9 cellular contexts compared by ENCODE assay signal in the genomic region with DNA sequence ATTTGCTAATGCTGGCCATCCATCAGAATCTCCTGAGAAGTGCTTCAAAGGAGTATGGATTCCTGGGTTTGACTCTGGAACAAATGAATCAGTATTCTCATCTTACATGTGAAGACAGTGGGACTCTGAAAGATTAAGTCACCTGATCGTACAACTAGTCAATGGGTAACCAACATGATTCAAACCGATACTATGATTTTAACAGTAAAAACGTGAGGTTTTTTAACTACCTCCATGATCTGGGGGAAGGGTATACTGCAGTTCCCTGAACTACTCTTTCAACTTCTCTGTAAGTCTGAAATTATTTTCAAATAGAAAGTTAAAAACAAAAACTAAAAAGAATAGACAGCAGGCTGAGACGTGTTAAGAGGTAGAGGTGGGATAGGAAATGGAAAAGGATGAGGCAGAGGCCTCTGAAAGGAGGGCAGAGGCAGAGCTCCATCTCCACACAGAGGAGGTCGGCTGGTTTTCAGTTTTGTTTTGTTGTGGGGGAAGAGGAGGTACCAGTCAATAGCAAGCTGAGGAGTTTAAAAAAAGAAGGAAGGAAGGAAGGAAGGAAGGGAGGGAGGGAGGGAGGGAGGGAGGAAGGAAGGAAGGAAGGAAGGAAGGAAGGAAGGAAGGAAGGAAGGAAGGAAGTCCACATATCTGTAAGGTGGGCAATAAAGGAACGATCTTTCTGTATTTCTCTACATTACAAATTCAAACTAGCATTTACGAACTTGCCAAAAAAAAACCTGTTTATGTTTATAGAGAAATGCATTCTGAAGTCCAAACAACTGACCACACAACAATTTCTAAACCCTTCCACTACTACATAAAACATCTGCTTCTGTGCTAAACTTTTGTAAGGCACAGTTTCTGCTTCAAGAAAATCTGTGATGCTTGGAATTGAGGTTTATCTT.
DNase-seq lines count a peak whose midpoint lies in the region; ATAC-seq and TF ChIP-seq lines count a peak whose summit lies in the region.
"Had no signal": no experiment of that assay in that cellular context is flagged by ENCODE, and none has a peak within 500 bp of the region (broad histone marks: within the 10 kb centered on the region; RNA-seq: fewer than 3 reads in every experiment).

No MANE protein-coding gene starts in this region.

- no peak overlapping the region for H3K4me2 ChIP-seq in hepatocyte

- no peaks in the 10 kb centered on the region for H3K27me3 Mint-ChIP-seq in activated T-cell treated with anti-CD3 and anti-CD28 coated beads, Interleukin-2, amount 50 U/mL, for 4 hours (ENCODE audit: low read depth)

- H3K4me3 Mint-ChIP-seq in activated T-cell treated with anti-CD3 and anti-CD28 coated beads, Interleukin-2, amount 50 U/mL, for 4 hours, result peak overlapping the region; percentile 79

- intact Hi-C loops in left colon (cut with DNase I, micrococcal nuclease), result no loop called here

- 80% methylated on average over 7 of the region's 7 CpGs for WGBS in hepatocyte (ENCODE audit: low lambda C conversion rate, missing lambda C conversion rate)

- no peaks in the 10 kb centered on the region for H3K9me3 ChIP-seq in hepatocyte (ENCODE audit: low read depth)

- H4K20me1 ChIP-seq in hepatocyte (ENCODE audit: insufficient read depth, poor library complexity, severe bottlenecking), result peaks cover 2% of the 10 kb centered on the region

- H3K27me3 ChIP-seq in hepatocyte, result no peaks in the 10 kb centered on the region

- no peaks in the 10 kb centered on the region for H3K36me3 ChIP-seq in hepatocyte (replicated peaks; ENCODE audit: insufficient read depth, low read depth)

- DNase-seq in activated CD4-positive, CD25-positive, alpha-beta regulatory T cell treated with anti-CD3 and anti-CD28 coated beads, Interleukin-2, amount 50 U/mL, for 72 hours, result no peak
- no peak for DNase-seq in activated T-cell treated with anti-CD3 and anti-CD28 coated beads, Interleukin-2, amount 50 U/mL, for 4 hours
- DNase-seq in stimulated activated CD8-positive, alpha-beta memory T cell treated with anti-CD3 and anti-CD28 coated beads, Interleukin-4, amount 100 ng/mL, for 48 hours, result peak; percentile 40
- DNase-seq in left colon (no peak), hepatocyte (ENCODE audit: low spot score) (no peak), ecto neural progenitor cell (ENCODE audit: low spot score) (no peak)
- DNase-seq: NCI-H446 treated with DMSO at 0.1 percent for 48 hours had no signal

- no peaks in the 10 kb centered on the region for H3K4me1 ChIP-seq in hepatocyte (ENCODE audit: insufficient read depth)

- peaks cover 3% of the 10 kb centered on the region for H3K36me3 Mint-ChIP-seq in activated T-cell treated with anti-CD3 and anti-CD28 coated beads, Interleukin-2, amount 50 U/mL, for 4 hours (ENCODE audit: insufficient read depth)

- no peaks in the 10 kb centered on the region for H3K9me3 Mint-ChIP-seq in activated T-cell treated with anti-CD3 and anti-CD28 coated beads, Interleukin-2, amount 50 U/mL, for 4 hours

- H2AFZ ChIP-seq in hepatocyte, result no peak overlapping the region

- no peak for TF ChIP-seq CTCF in hepatocyte (IDR thresholded peaks at IDR 0.05; ENCODE audit: poor library complexity)

- no peak overlapping the region for H3K27ac ChIP-seq in hepatocyte

- H3K79me2 ChIP-seq in hepatocyte, result peaks cover 60% of the 10 kb centered on the region

- H3K9me2 ChIP-seq in hepatocyte (replicated peaks; ENCODE audit: insufficient read depth), result no peaks in the 10 kb centered on the region

- peak; percentile 92 to 94 for ATAC-seq in activated CD4-positive, CD25-positive, alpha-beta regulatory T cell treated with anti-CD3 and anti-CD28 coated beads, Interleukin-2, amount 50 U/mL, for 24 hours
- peak; percentile 81 for ATAC-seq in HG02970 (IDR thresholded peaks at IDR 0.05; ENCODE audit: low FRiP score, unreplicated experiment)
- ATAC-seq in activated T-cell treated with anti-CD3 and anti-CD28 coated beads, Interleukin-2, amount 50 U/mL, for 4 hours, result peak; percentile 88 to 92
- ATAC-seq in left colon, result no peak

- H3K4me3 ChIP-seq in hepatocyte, result no peak overlapping the region

- peaks cover 39% of the 10 kb centered on the region for H3K4me1 Mint-ChIP-seq in activated T-cell treated with anti-CD3 and anti-CD28 coated beads, Interleukin-2, amount 50 U/mL, for 4 hours (ENCODE audit: low read depth)
